16 cellular contexts compared by ENCODE assay signal in genomic region chr4:131430302-131430701, GRCh38.
A peak's percentile ranks its signal among the peaks of the same experiment; 100 is the strongest.
DNase-seq lines count a peak whose midpoint lies in the region; ATAC-seq, FAIRE-seq and TF ChIP-seq lines count a peak whose summit lies in the region.
"Had no signal": no experiment of that assay in that cellular context is flagged by ENCODE, and none has a peak within 500 bp of the region (broad histone marks: within the 10 kb centered on the region; RNA-seq: fewer than 3 reads in every experiment).

No MANE protein-coding gene starts in this region.

- no peaks in the 10 kb centered on the region for H3K9me2 ChIP-seq in DOHH2 (replicated peaks; ENCODE audit: control insufficient read depth, low read length)

- H2BK20ac ChIP-seq in H9 (ENCODE audit: low read depth, low read length, poor library complexity, severe bottlenecking) = no peak overlapping the region
- no peak overlapping the region for H2BK20ac ChIP-seq in H1 (ENCODE audit: low read length)

- H4K5ac ChIP-seq in H9 (ENCODE audit: insufficient read length, low read depth, low read length) = no peak overlapping the region
- no peak overlapping the region for H4K5ac ChIP-seq in H1 (ENCODE audit: insufficient read length, low read depth, low read length)

- H4K20me1 ChIP-seq in DOHH2 (ENCODE audit: control insufficient read depth, insufficient read depth, low read depth, low read length) (no peaks in the 10 kb centered on the region), H9 (ENCODE audit: control insufficient read depth, insufficient read depth, insufficient read length) (no peaks in the 10 kb centered on the region), H1 (replicated peaks in 1 of 2; ENCODE audit: control insufficient read depth in 1 of 2, insufficient read depth in 2 of 2, low read length in 2 of 2) (no peaks in the 10 kb centered on the region)

- DNase-seq in H9 = no peak
- peak; percentile 1 for DNase-seq in NCI-H460 (ENCODE audit: extremely low read depth, low read depth)
- no peak for DNase-seq in H1 (ENCODE audit: low read depth in 1 of 2, low spot score in 2 of 2)
- DNase-seq in NCI-H446 (lab: John Stamatoyannopoulos, UW) = no peak
- DNase-seq: activated B cell treated with CpG ODN at 0.5 μM for 24 hours; activated naive CD4-positive, alpha-beta T cell; CD4-positive, CD25-positive, alpha-beta regulatory T cell; NCI-H146; NCI-H748 treated with DMSO at 0.1 percent for 48 hours had no signal

- peak; percentile 17 for TF ChIP-seq CTCF in DOHH2 (IDR thresholded peaks at IDR 0.05; ENCODE audit: low read depth, low read length, poor library complexity, severe bottlenecking)
- peak; percentile 43; the same call in 2 of the 3 replicates for TF ChIP-seq CTCF in H9 (conservative IDR thresholded peaks at IDR 0.05)
- TF ChIP-seq CTCF in H1 (IDR thresholded peaks at IDR 0.05; ENCODE audit: control extremely low read depth in 1 of 3, insufficient read depth in 1 of 3, low read depth in 1 of 3, low read length in 3 of 3) = peak in 1 of 3 experiments; percentile 25; a peak in 1 of 4 replicates

- H3K79me2 ChIP-seq in DOHH2 (ENCODE audit: control insufficient read depth, low read length) (no peaks in the 10 kb centered on the region), H9 (ENCODE audit: insufficient read depth, low read length) (no peaks in the 10 kb centered on the region), H1 (ENCODE audit: control insufficient read depth in 1 of 2, insufficient read depth in 2 of 2, low read length in 2 of 2) (no peaks in the 10 kb centered on the region)

- H2BK15ac ChIP-seq in H9 (ENCODE audit: low read depth, low read length) (no peak overlapping the region), H1 (ENCODE audit: low read length) (no peak overlapping the region)

- H3K4me2 ChIP-seq in DOHH2 (ENCODE audit: low read length) (no peak overlapping the region), H9 (ENCODE audit: insufficient read depth, insufficient read length, low read length) (no peak overlapping the region), H1 (ENCODE audit: insufficient read depth in 1 of 2, low read depth in 2 of 2, low read length in 2 of 2) (no peak overlapping the region)

- H3K36me3 ChIP-seq in DOHH2 (ENCODE audit: control insufficient read depth, low read length) (no peaks in the 10 kb centered on the region), H1 (ENCODE audit: control insufficient read depth in 2 of 4, insufficient read depth in 4 of 4, low read length in 3 of 4) (no peaks in the 10 kb centered on the region)
- H3K36me3 ChIP-seq: SJSA1 had no signal

- H3K4me1 ChIP-seq in DOHH2 (ENCODE audit: control insufficient read depth, low read length) (no peaks in the 10 kb centered on the region), H9 (ENCODE audit: insufficient read depth, low read length) (no peaks in the 10 kb centered on the region), H1 (replicated peaks in 1 of 4; ENCODE audit: control insufficient read depth in 3 of 4, insufficient read depth in 4 of 4, low read length in 3 of 4) (peaks cover 0 to 6% (median 0%) of the 10 kb centered on the region in 4 experiments; a peak in 3 of 7 replicates)
- H3K4me1 ChIP-seq: SJSA1 had no signal

- no peak overlapping the region for H3K27ac ChIP-seq in DOHH2 (ENCODE audit: low read depth, low read length)
- no peak overlapping the region for H3K27ac ChIP-seq in H9 (ENCODE audit: insufficient read length, low read depth, low read length)
- no peak overlapping the region for H3K27ac ChIP-seq in H1 (ENCODE audit: low read depth, low read length)
- H3K27ac ChIP-seq: SJSA1 had no signal

- H3K27ac Mint-ChIP-seq in H9 = no peak overlapping the region
- H3K27ac Mint-ChIP-seq: activated B cell treated with CpG ODN at 0.5 μM for 24 hours; CD4-positive, CD25-positive, alpha-beta regulatory T cell; mesothelial cell of epicardium had no signal

- H3K4me1 Mint-ChIP-seq in H9 = peaks cover 9 to 17% of the 10 kb centered on the region in 2 experiments
- H3K4me1 Mint-ChIP-seq: activated B cell treated with CpG ODN at 0.5 μM for 24 hours; CD4-positive, CD25-positive, alpha-beta regulatory T cell; mesothelial cell of epicardium had no signal

- no peak overlapping the region for H2AFZ ChIP-seq in H9 (ENCODE audit: low read length)
- no peak overlapping the region for H2AFZ ChIP-seq in H1 (ENCODE audit: low read length)

- no peak for ATAC-seq in esophagus mucosa
- no peak for ATAC-seq in HG02763 (IDR thresholded peaks at IDR 0.05; ENCODE audit: unreplicated experiment)
- no peak for ATAC-seq in GM19452 (IDR thresholded peaks at IDR 0.05; ENCODE audit: unreplicated experiment)

- TF ChIP-seq POLR2A in H1 (IDR thresholded peaks at IDR 0.05; ENCODE audit: control extremely low read depth in 1 of 2, low read depth in 2 of 2, low read length in 2 of 2) = no peak

- H3K4ac ChIP-seq in H9 (ENCODE audit: low read depth, low read length) (no peak overlapping the region), H1 (replicated peaks; ENCODE audit: insufficient read length, low read depth, low read length) (no peak overlapping the region)

- H3K9me3 ChIP-seq in DOHH2 (ENCODE audit: control insufficient read depth, insufficient read depth, low read length) (no peaks in the 10 kb centered on the region), H9 (ENCODE audit: control insufficient read depth, low read depth, low read length) (no peaks in the 10 kb centered on the region), H1 (ENCODE audit: insufficient read depth in 2 of 2, low read depth in 1 of 2, low read length in 1 of 2) (no peaks in the 10 kb centered on the region)
- H3K9me3 ChIP-seq: SJSA1 had no signal

- H2BK5ac ChIP-seq in H9 (ENCODE audit: insufficient read length, low read length) = no peak overlapping the region
- no peak overlapping the region for H2BK5ac ChIP-seq in H1 (ENCODE audit: low read depth, low read length)

- H3K79me1 ChIP-seq in H9 (ENCODE audit: insufficient read depth, low read depth, low read length, poor library complexity, severe bottlenecking) (no peaks in the 10 kb centered on the region), H1 (ENCODE audit: low read depth, low read length) (no peaks in the 10 kb centered on the region)

- FAIRE-seq in H1 (lab: Jason Lieb, UNC) = no peak
- FAIRE-seq: HTR-8/SVneo had no signal

- H3K23me2 ChIP-seq in H9 (ENCODE audit: insufficient read length, low read depth, low read length, poor library complexity, severe bottlenecking) = no peaks in the 10 kb centered on the region
- H3K23me2 ChIP-seq in H1 (ENCODE audit: low read depth, low read length) = no peaks in the 10 kb centered on the region; the same call in 1 of the 2 replicates

- peak; percentile 24 to 38; a peak in 3 of 4 replicates for TF ChIP-seq RAD21 in H1 (IDR thresholded peaks at IDR 0.05 in 1 of 2, conservative IDR thresholded peaks at IDR 0.05 in 1 of 2; ENCODE audit: low read depth in 2 of 2, low read length in 2 of 2)

- H2BK12ac ChIP-seq in H9 (ENCODE audit: insufficient read length, low read depth, low read length) (no peak overlapping the region), H1 (ENCODE audit: low read depth, low read length) (no peak overlapping the region)

- H3K56ac ChIP-seq in H9 (ENCODE audit: insufficient read length, low read depth, low read length) = no peak overlapping the region
- no peak overlapping the region for H3K56ac ChIP-seq in H1 (replicated peaks; ENCODE audit: insufficient read length, low read depth, low read length)

- H4K8ac ChIP-seq in H9 (replicated peaks; ENCODE audit: insufficient read length, low read depth, low read length) (no peak overlapping the region), H1 (ENCODE audit: extremely low read depth, insufficient read depth, low read length) (no peak overlapping the region)

- POLR2A ChIA-PET in H1 (lab: Charles Lee; ENCODE audit: partially characterized antibody) = no interaction called here

- H3K27me3 ChIP-seq in DOHH2 (ENCODE audit: control insufficient read depth, low read length) = no peaks in the 10 kb centered on the region
- no peaks in the 10 kb centered on the region for H3K27me3 ChIP-seq in H9 (ENCODE audit: insufficient read depth, low read length)
- H3K27me3 ChIP-seq in H1 (replicated peaks in 1 of 4; ENCODE audit: control insufficient read depth in 3 of 4, extremely low read depth in 1 of 4, insufficient read depth in 3 of 4, low read length in 3 of 4) = no peaks in the 10 kb centered on the region
- H3K27me3 ChIP-seq: SJSA1 had no signal

- H3K27me3 Mint-ChIP-seq in H9 (ENCODE audit: low read depth) = no peaks in the 10 kb centered on the region
- H3K27me3 Mint-ChIP-seq: activated B cell treated with CpG ODN at 0.5 μM for 24 hours; CD4-positive, CD25-positive, alpha-beta regulatory T cell had no signal

- no peak for TF ChIP-seq EP300 in H1 (IDR thresholded peaks at IDR 0.05; ENCODE audit: borderline replicate concordance in 1 of 2, low read depth in 2 of 2, low read length in 2 of 2)

- H3K9me3 Mint-ChIP-seq in H9 = peaks cover 8 to 11% of the 10 kb centered on the region in 2 experiments; a peak in 4 of 5 replicates

- H3K23ac ChIP-seq in H9 (ENCODE audit: insufficient read length, low read depth, low read length) = no peak overlapping the region
- H3K23ac ChIP-seq in H1 (ENCODE audit: insufficient read length) = no peak overlapping the region

- H3K9ac ChIP-seq in H9 (ENCODE audit: extremely low read depth, insufficient read length, low read length) = no peak overlapping the region
- H3K9ac ChIP-seq in H1 (replicated peaks in 1 of 4; ENCODE audit: extremely low read depth in 1 of 4, low read depth in 3 of 4, low read length in 3 of 4) = no peak overlapping the region

- H3K4me3 ChIP-seq in DOHH2 (ENCODE audit: low read length) = no peak overlapping the region
- H3K4me3 ChIP-seq in H1 (ENCODE audit: extremely low read depth in 1 of 4, insufficient read depth in 2 of 4, low read depth in 3 of 4, low read length in 4 of 4) = no peak overlapping the region
- H3K4me3 ChIP-seq: SJSA1 had no signal

- no CpG with 5 or more reads among the region's 3 CpGs for WGBS in H9 (ENCODE audit: extremely low coverage, insufficient read length, low lambda C conversion rate)
- 91% methylated on average over 3 of the region's 3 CpGs; no CpG with 5 or more reads in 1 of the 2 experiments for WGBS in H1 (ENCODE audit: extremely low coverage in 1 of 2, insufficient coverage in 1 of 2, insufficient read length in 1 of 2, insufficient replicate concordance in 2 of 2, low coverage in 1 of 2, low lambda C conversion rate in 2 of 2, missing lambda C conversion rate in 1 of 2), 2 experiments

- CTCF ChIA-PET in H1 (lab: Charles Lee; ENCODE audit: partially characterized antibody) = interaction anchor here (0.6 to 1.8 kb wide), 4 partner anchors 59 to 136 kb away, joined by 3 to 4 read pairs (median 4); no protein-coding TSS in a partner anchor

- no peak overlapping the region for H3K18ac ChIP-seq in H9 (ENCODE audit: insufficient read length, low read depth, low read length)
- no peak overlapping the region for H3K18ac ChIP-seq in H1 (ENCODE audit: extremely low read depth, low read length)

- no peak overlapping the region for H2BK120ac ChIP-seq in H9 (ENCODE audit: low read depth, low read length, poor library complexity, severe bottlenecking)
- H2BK120ac ChIP-seq in H1 (replicated peaks; ENCODE audit: low read depth, low read length) = no peak overlapping the region

- H2AK5ac ChIP-seq in H9 (ENCODE audit: insufficient read length, low read length) (no peak overlapping the region), H1 (ENCODE audit: low read depth, low read length) (no peak overlapping the region)

- H3K4me3 Mint-ChIP-seq in H9 = no peak overlapping the region
- H3K4me3 Mint-ChIP-seq: activated B cell treated with CpG ODN at 0.5 μM for 24 hours; CD4-positive, CD25-positive, alpha-beta regulatory T cell; mesothelial cell of epicardium had no signal

- H3K36me3 Mint-ChIP-seq in H9 (ENCODE audit: insufficient read depth in 1 of 3, low read depth in 3 of 3) = peaks cover 2 to 12% (median 8%) of the 10 kb centered on the region in 3 experiments; a peak in 4 of 7 replicates
- H3K36me3 Mint-ChIP-seq: CD4-positive, CD25-positive, alpha-beta regulatory T cell; mesothelial cell of epicardium had no signal

- no peak overlapping the region for H3T11ph ChIP-seq in H9 (ENCODE audit: low read length)

- H4K91ac ChIP-seq in H9 (ENCODE audit: insufficient read length, low read depth, low read length) (no peak overlapping the region), H1 (replicated peaks; ENCODE audit: insufficient read length, low read length) (no peak overlapping the region)

- H3F3A ChIP-seq in DOHH2 (ENCODE audit: control insufficient read depth, insufficient read depth) = no peaks in the 10 kb centered on the region

- no peak overlapping the region for H3K14ac ChIP-seq in H9 (ENCODE audit: insufficient read depth, low read length)
- H3K14ac ChIP-seq in H1 (ENCODE audit: insufficient read length) = no peak overlapping the region
